ENCODE assay signal across 8 cellular contexts in genomic region chr5:139968547-139969261, GRCh38.
A peak's percentile ranks its signal among the peaks of the same experiment; 100 is the strongest.
DNase-seq lines count a peak whose midpoint lies in the region; ATAC-seq and TF ChIP-seq lines count a peak whose summit lies in the region.

No MANE protein-coding gene starts in this region.

- peak; percentile 16 for DNase-seq in NCI-H1417 treated with DMSO at 0.1 percent for 48 hours (lab: John Stamatoyannopoulos, UW)
- peak; percentile 79 for DNase-seq in T follicular helper cell (ENCODE audit: low read depth)
- peak; percentile 51 for DNase-seq in amniotic epithelial cell (ENCODE audit: low read depth)
- peak; percentile 86 for DNase-seq in left cardiac atrium
- DNase-seq in retinal pigment epithelial cell (ENCODE audit: low read depth), result peak; percentile 27
- no peak for DNase-seq in OCI-M2 (lab: John Stamatoyannopoulos, UW; ENCODE audit: unreplicated experiment)

- peak; percentile 100 for TF ChIP-seq CTCF in retinal pigment epithelial cell (conservative IDR thresholded peaks at IDR 0.05; ENCODE audit: low read depth, low read length)

- intact Hi-C loops in left cardiac atrium (cut with DNase I), result loop anchor here (1.0 to 5.0 kb wide), 3 partner anchors 106 to 181 kb away; no protein-coding TSS in a partner anchor

- H3K4me3 ChIP-seq in retinal pigment epithelial cell (ENCODE audit: low read length), result no peak overlapping the region

- peak; percentile 96 for ATAC-seq in GM18498 (IDR thresholded peaks at IDR 0.05; ENCODE audit: unreplicated experiment)
- ATAC-seq in HG02763 (IDR thresholded peaks at IDR 0.05; ENCODE audit: unreplicated experiment), result peak; percentile 89
- peak; percentile 96 for ATAC-seq in left cardiac atrium
